Comparison of ENCODE assay signal across 18 cellular contexts in the genomic region with DNA sequence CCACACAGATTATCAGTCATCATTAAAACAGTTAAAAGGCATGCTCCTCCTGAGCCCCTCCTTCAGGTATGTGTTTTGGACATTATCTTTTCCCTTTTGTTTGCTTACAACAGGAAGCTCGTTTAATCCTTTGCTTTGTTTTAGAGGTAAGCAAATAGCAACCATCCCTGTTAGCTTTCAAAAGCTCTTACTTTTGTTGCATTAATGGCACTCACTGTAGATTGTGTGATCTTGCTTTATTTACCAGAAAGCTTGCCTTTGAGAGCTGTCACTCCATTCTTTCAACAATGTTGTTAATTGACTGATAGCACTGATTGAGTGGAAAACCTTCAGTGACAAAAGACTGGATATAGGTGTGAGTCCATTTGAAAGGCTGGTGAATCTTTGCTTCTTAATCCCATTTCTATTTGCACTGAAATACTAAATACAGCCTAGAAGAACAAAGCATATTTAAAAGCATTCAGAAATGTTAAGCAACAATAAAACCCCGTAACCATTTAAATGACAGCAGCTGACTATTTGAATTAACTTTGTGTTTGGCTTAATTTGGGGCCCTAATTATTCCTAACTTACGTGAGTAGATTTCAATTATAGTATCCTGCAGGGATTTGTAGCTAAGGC. TPM values are rescaled to one million over a fixed set of nuclear protein-coding genes. Genes with fewer than 3 reads are reported as not detected.
DNase-seq lines count a peak whose midpoint lies in the region; ATAC-seq and TF ChIP-seq lines count a peak whose summit lies in the region.
"Had no signal": no experiment of that assay in that cellular context is flagged by ENCODE, and none has a peak within 500 bp of the region (broad histone marks: within the 10 kb centered on the region; RNA-seq: fewer than 3 reads in every experiment).

No MANE protein-coding gene starts in this region.

- H3K4me3 ChIP-seq in H7 (ENCODE audit: insufficient read depth, low read depth, low read length) = no peak overlapping the region
- H3K4me3 ChIP-seq in left lung = no peak overlapping the region
- no peak overlapping the region for H3K4me3 ChIP-seq in esophagus muscularis mucosa
- H3K4me3 ChIP-seq in Peyer's patch = no peak overlapping the region
- H3K4me3 ChIP-seq: ovary had no signal

- TF ChIP-seq CTCF in left lung (IDR thresholded peaks at IDR 0.05) (no peak), esophagus muscularis mucosa (IDR thresholded peaks at IDR 0.05) (no peak), Peyer's patch (IDR thresholded peaks at IDR 0.05) (no peak)

- H3K9me3 ChIP-seq in left lung (no peaks in the 10 kb centered on the region), esophagus muscularis mucosa (no peaks in the 10 kb centered on the region), Peyer's patch (no peaks in the 10 kb centered on the region)
- H3K9me3 ChIP-seq: Caco-2, ovary had no signal

- H3K27me3 ChIP-seq in H7 (ENCODE audit: control insufficient read depth, insufficient read depth, low read length) = no peaks in the 10 kb centered on the region
- no peaks in the 10 kb centered on the region for H3K27me3 ChIP-seq in left lung
- H3K27me3 ChIP-seq in esophagus muscularis mucosa = no peaks in the 10 kb centered on the region
- H3K27me3 ChIP-seq in Peyer's patch = no peaks in the 10 kb centered on the region
- H3K27me3 ChIP-seq: foreskin keratinocyte, ovary had no signal

- H3K36me3 ChIP-seq in H7 (replicated peaks; ENCODE audit: control insufficient read depth, insufficient read depth, low read length) (no peaks in the 10 kb centered on the region), left lung (no peaks in the 10 kb centered on the region), esophagus muscularis mucosa (no peaks in the 10 kb centered on the region), Peyer's patch (no peaks in the 10 kb centered on the region)
- H3K36me3 ChIP-seq: ovary had no signal

- H3K4me1 ChIP-seq in left lung (peaks cover 0 to 5% of the 10 kb centered on the region in 2 donors), esophagus muscularis mucosa (peaks cover 4 to 14% (median 11%) of the 10 kb centered on the region in 4 donors), Peyer's patch (no peaks in the 10 kb centered on the region)
- H3K4me1 ChIP-seq: Caco-2, foreskin keratinocyte had no signal

- ATAC-seq in left lung = peak; percentile 76
- no peak for ATAC-seq in GM19035 (IDR thresholded peaks at IDR 0.05; ENCODE audit: unreplicated experiment)
- ATAC-seq: foreskin keratinocyte, left lobe of liver had no signal

- no peak for TF ChIP-seq POLR2A in esophagus muscularis mucosa (IDR thresholded peaks at IDR 0.05; ENCODE audit: low read depth)
- no peak for TF ChIP-seq POLR2A in Peyer's patch (IDR thresholded peaks at IDR 0.05)

- intact Hi-C loops in left lung (cut with DNase I) = no loop called here
- intact Hi-C loops in esophagus muscularis mucosa (cut with DNase I) = no loop called here

- no peak overlapping the region for H3K27ac ChIP-seq in left lung
- no peak overlapping the region for H3K27ac ChIP-seq in esophagus muscularis mucosa (replicated peaks in 1 of 4)
- no peak overlapping the region for H3K27ac ChIP-seq in Peyer's patch
- H3K27ac ChIP-seq: foreskin keratinocyte, ovary had no signal

- DNase-seq in H7 = peak; percentile 3
- DNase-seq in NCI-H1436 treated with DMSO at 0.1 percent for 48 hours (lab: John Stamatoyannopoulos, UW) = peak; percentile 96
- peak; percentile 93 for DNase-seq in NCI-H748 treated with DMSO at 0.1 percent for 48 hours (lab: John Stamatoyannopoulos, UW)
- no peak for DNase-seq in left lung
- no peak for DNase-seq in esophagus muscularis mucosa (ENCODE audit: extremely low spot score)
- DNase-seq in D341Med (ENCODE audit: low spot score) = no peak
- DNase-seq in Peyer's patch = no peak
- DNase-seq: activated naive CD4-positive, alpha-beta T cell; anterior cingulate cortex; Caco-2; foreskin keratinocyte; GF-D8; Karpas-422; NCI-H187 treated with DMSO at 0.1 percent for 48 hours; ovary; SHP77 had no signal

- TF ChIP-seq EP300 in esophagus muscularis mucosa (IDR thresholded peaks at IDR 0.05) = no peak

- WGBS in esophagus muscularis mucosa = 78% methylated on average over 3 of the region's 3 CpGs

RNA-seq across cellular contexts. Expression of a gene that starts 48.3 kb away (rescaled TPM):
- total RNA-seq in H7 (2014; rRNA removed; shearing (Covaris generic)) = 94.0 and 112 TPM in 2 replicates
- total RNA-seq in left lung (100 to 1,000 TPM in 1 of 2 donors, 10 to 100 TPM in 1; 78.8 to 106 TPM), esophagus muscularis mucosa (10 to 100 TPM; 72.4 to 89.7 (median 78.8) TPM), Peyer's patch (10 to 100 TPM in 2 of 4 donors, 1 to 10 TPM in 2; 6.1 to 48.7 (median 16.2) TPM)

Comparison
In these comparisons a context has a peak if more than half of its experiments do, and no peak if none do; other contexts are left out.
1. DNase-seq: peak in H7 (single experiment), NCI-H1436 treated with DMSO at 0.1 percent for 48 hours (single experiment) and NCI-H748 treated with DMSO at 0.1 percent for 48 hours (single experiment); none in left lung (0 of 2), esophagus muscularis mucosa (single experiment), D341Med (single experiment) and Peyer's patch (0 of 3).